In genomic region chr18:36610716-36611115, GRCh38 we compare ENCODE assay signal across 16 cellular contexts.
DNase-seq lines count a peak whose midpoint lies in the region; ATAC-seq, FAIRE-seq and TF ChIP-seq lines count a peak whose summit lies in the region.
"Had no signal": no experiment of that assay in that cellular context is flagged by ENCODE, and none has a peak within 500 bp of the region (broad histone marks: within the 10 kb centered on the region; RNA-seq: fewer than 3 reads in every experiment).

No MANE protein-coding gene starts in this region.

- CTCF ChIA-PET in WTC11 (lab: Charles Lee) = interaction anchor here (1.1 kb wide), 1 partner anchor 13 kb away, joined by 3 read pairs; no protein-coding TSS in a partner anchor
- CTCF ChIA-PET in T-cell (lab: Charles Lee) = no interaction called here

- no peak for DNase-seq in D721Med (ENCODE audit: insufficient read length, low spot score)
- DNase-seq in NCI-H146 (lab: John Stamatoyannopoulos, UW) = peak; percentile 55
- no peak for DNase-seq in WTC11 (ENCODE audit: low spot score)
- no peak for DNase-seq in mesothelial cell of epicardium (ENCODE audit: low spot score in 2 of 2, unreplicated experiment in 2 of 2)
- DNase-seq in foreskin fibroblast = no peak
- DNase-seq in posterior cingulate gyrus = no peak
- DNase-seq in T-cell = no peak
- DNase-seq: AML-193; CD4-positive, alpha-beta memory T cell; NCI-H1694; NCI-H2107; NCI-H345 had no signal

- H3K27me3 Mint-ChIP-seq in WTC11 (ENCODE audit: low read depth) = no peaks in the 10 kb centered on the region
- H3K27me3 Mint-ChIP-seq in mesothelial cell of epicardium (ENCODE audit: low read depth) = no peaks in the 10 kb centered on the region
- peaks cover 0 to 7% of the 10 kb centered on the region in 2 donors for H3K27me3 Mint-ChIP-seq in T-cell
- H3K27me3 Mint-ChIP-seq: CD4-positive, alpha-beta memory T cell had no signal

- H3K36me3 Mint-ChIP-seq in WTC11 (no peaks in the 10 kb centered on the region), mesothelial cell of epicardium (peaks cover 3% of the 10 kb centered on the region), T-cell (no peaks in the 10 kb centered on the region)
- H3K36me3 Mint-ChIP-seq: CD4-positive, alpha-beta memory T cell had no signal

- ATAC-seq in WTC11 (peak; percentile 76), HG03196 (IDR thresholded peaks at IDR 0.05; ENCODE audit: unreplicated experiment) (no peak), T-cell (replicated peaks in 1 of 4) (no peak)
- ATAC-seq: HCT116, K562, Right ventricle myocardium inferior had no signal

- TF ChIP-seq CTCF in D721Med (IDR thresholded peaks at IDR 0.05; ENCODE audit: insufficient read depth, missing control alignments) (no peak), WTC11 (IDR thresholded peaks at IDR 0.05) (no peak), mesothelial cell of epicardium (IDR thresholded peaks at IDR 0.05; ENCODE audit: unreplicated experiment) (no peak), foreskin fibroblast (IDR thresholded peaks at IDR 0.05; ENCODE audit: low read depth, low read length) (no peak)

- peak; percentile 91 for FAIRE-seq in D721Med (lab: Jason Lieb, UNC)
- FAIRE-seq: K562 had no signal

- no peaks in the 10 kb centered on the region for H3K9me3 Mint-ChIP-seq in WTC11
- no peaks in the 10 kb centered on the region for H3K9me3 Mint-ChIP-seq in mesothelial cell of epicardium
- peaks cover 0 to 5% (median 0%) of the 10 kb centered on the region in 3 donors for H3K9me3 Mint-ChIP-seq in T-cell

- H3K4me1 Mint-ChIP-seq in WTC11 (peaks cover 7% of the 10 kb centered on the region), mesothelial cell of epicardium (peaks cover 32% of the 10 kb centered on the region), T-cell (no peaks in the 10 kb centered on the region)
- H3K4me1 Mint-ChIP-seq: CD4-positive, alpha-beta memory T cell had no signal

- no peak overlapping the region for H3K27ac Mint-ChIP-seq in WTC11
- H3K27ac Mint-ChIP-seq in mesothelial cell of epicardium = peak overlapping the region; percentile 70
- H3K27ac Mint-ChIP-seq in T-cell = no peak overlapping the region
- H3K27ac Mint-ChIP-seq: CD4-positive, alpha-beta memory T cell had no signal

- intact Hi-C loops in posterior cingulate gyrus (cut with DNase I) = no loop called here

- H3K4me3 Mint-ChIP-seq in WTC11 (no peak overlapping the region), mesothelial cell of epicardium (no peak overlapping the region), T-cell (no peak overlapping the region)
- H3K4me3 Mint-ChIP-seq: CD4-positive, alpha-beta memory T cell had no signal

- no peak overlapping the region for H3K4me3 ChIP-seq in foreskin fibroblast (ENCODE audit: low read depth in 1 of 2, low read length in 2 of 2)
- H3K4me3 ChIP-seq: K562 had no signal

- POLR2A ChIA-PET in WTC11 (lab: Charles Lee) (interaction anchor here (0.5 kb wide), 1 partner anchor 148 kb away, joined by 4 read pairs; no protein-coding TSS in a partner anchor), T-cell (lab: Charles Lee) (no interaction called here)

TF ChIP-seq in WTC11, 78 proteins besides CTCF, POLR2A, EP300 and RAD21:
- no peak for TF ChIP-seq IRF1 (CRISPR knock-in tag; IDR thresholded peaks at IDR 0.05)
- TF ChIP-seq E2F5 (CRISPR knock-in tag; IDR thresholded peaks at IDR 0.05) = no peak
- TF ChIP-seq ZNF219 (CRISPR knock-in tag; IDR thresholded peaks at IDR 0.05; ENCODE audit: borderline replicate concordance) = no peak
- TF ChIP-seq ZNF416 (CRISPR knock-in tag; IDR thresholded peaks at IDR 0.05) = no peak
- no peak for TF ChIP-seq ZNF512 (CRISPR knock-in tag; IDR thresholded peaks at IDR 0.05; ENCODE audit: borderline replicate concordance)
- no peak for TF ChIP-seq ESRRA (CRISPR knock-in tag; IDR thresholded peaks at IDR 0.05; ENCODE audit: borderline replicate concordance)
- TF ChIP-seq SMAD3 (CRISPR knock-in tag; IDR thresholded peaks at IDR 0.05; ENCODE audit: borderline replicate concordance) = no peak
- no peak for TF ChIP-seq ZSCAN18 (CRISPR knock-in tag; IDR thresholded peaks at IDR 0.05)
- TF ChIP-seq CREM (CRISPR knock-in tag; IDR thresholded peaks at IDR 0.05) = no peak
- TF ChIP-seq ATF1 (CRISPR knock-in tag; IDR thresholded peaks at IDR 0.05) = no peak
- TF ChIP-seq GRHL2 (CRISPR knock-in tag; IDR thresholded peaks at IDR 0.05; ENCODE audit: insufficient replicate concordance, severe bottlenecking) = no peak
- TF ChIP-seq SMAD4 (CRISPR knock-in tag; IDR thresholded peaks at IDR 0.05) = no peak
- TF ChIP-seq NR1H2 (CRISPR knock-in tag; IDR thresholded peaks at IDR 0.05) = no peak
- TF ChIP-seq ZNF423 (CRISPR knock-in tag; IDR thresholded peaks at IDR 0.05) = no peak
- no peak for TF ChIP-seq ZNF317 (CRISPR knock-in tag; IDR thresholded peaks at IDR 0.05; ENCODE audit: borderline replicate concordance, low read depth)
- TF ChIP-seq PRRX2 (CRISPR knock-in tag; IDR thresholded peaks at IDR 0.05) = no peak
